In genomic region chr2:219572237-219573001, GRCh38 we compare ENCODE assay signal across 1 cellular context.
TF ChIP-seq lines count a peak whose summit lies in the region.

Gene INHA, plus strand, starts transcription at chr2:219572310. Its CDS starts 65 bp downstream, at chr2:219572375.

TF ChIP-seq in IMR-90, 13 proteins besides CTCF, POLR2A, EP300 and RAD21 (continued from another document):
- TF ChIP-seq RFX5 (IDR thresholded peaks at IDR 0.05; ENCODE audit: low read depth, low read length) (no peak), ELK1 (IDR thresholded peaks at IDR 0.05; ENCODE audit: borderline replicate concordance, low read depth, low read length) (no peak), SMC3 (IDR thresholded peaks at IDR 0.05; ENCODE audit: low read depth, low read length) (no peak)
